Comparison of ENCODE assay signal across 6 cellular contexts in the genomic region with DNA sequence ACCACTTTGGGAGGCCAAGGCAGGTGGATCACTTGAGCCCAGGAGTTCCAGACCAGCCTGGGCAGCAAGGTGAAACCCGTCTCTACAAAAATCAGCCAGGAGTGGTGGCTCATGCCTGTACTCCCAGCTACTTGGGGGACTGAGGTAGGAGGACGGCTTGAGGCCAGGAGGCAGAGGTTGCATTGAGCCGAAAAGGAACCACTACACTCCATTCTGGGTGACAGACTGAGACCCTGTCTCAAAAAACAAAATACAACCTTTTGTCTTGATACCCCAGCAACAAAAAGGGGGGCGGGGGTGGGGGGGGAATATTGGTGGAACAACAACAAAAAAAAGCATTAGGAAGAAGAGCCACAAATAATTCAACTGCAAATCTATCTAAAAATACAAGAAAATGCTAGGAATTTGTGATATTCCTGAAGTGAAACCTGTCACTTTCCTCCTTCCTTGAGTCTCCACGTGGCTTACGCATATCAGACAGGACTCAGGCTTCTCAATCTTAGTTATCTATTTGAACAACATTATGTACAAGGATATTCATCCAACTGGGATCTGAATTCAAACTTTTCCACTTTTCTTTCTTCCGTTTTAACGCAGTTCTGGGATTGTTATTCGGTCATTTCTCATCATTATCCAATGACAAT. TPM values are rescaled to one million over a fixed set of nuclear protein-coding genes. Genes with fewer than 3 reads are reported as not detected.
DNase-seq lines count a peak whose midpoint lies in the region; ATAC-seq and TF ChIP-seq lines count a peak whose summit lies in the region.

No MANE protein-coding gene starts in this region.

- peak overlapping the region; percentile 96 for H3K27ac ChIP-seq in left ventricle myocardium inferior (replicated peaks)
- H3K27ac ChIP-seq in esophagus squamous epithelium, result peak overlapping the region; percentile 96 to 99 (median 98)
- peak overlapping the region; percentile 97 to 99 for H3K27ac ChIP-seq in testis

- TF ChIP-seq CTCF in left ventricle myocardium inferior (IDR thresholded peaks at IDR 0.05; ENCODE audit: borderline replicate concordance), result no peak
- no peak for TF ChIP-seq CTCF in esophagus squamous epithelium (IDR thresholded peaks at IDR 0.05)
- no peak for TF ChIP-seq CTCF in testis (IDR thresholded peaks at IDR 0.05)

- TF ChIP-seq POLR2A in esophagus squamous epithelium (IDR thresholded peaks at IDR 0.05) (no peak), testis (IDR thresholded peaks at IDR 0.05) (no peak)

- peaks cover 22% of the 10 kb centered on the region for H3K4me1 ChIP-seq in left ventricle myocardium inferior
- peaks cover 5 to 25% (median 11%) of the 10 kb centered on the region in 3 donors for H3K4me1 ChIP-seq in esophagus squamous epithelium
- H3K4me1 ChIP-seq in testis, result peaks cover 8% of the 10 kb centered on the region

- no peaks in the 10 kb centered on the region for H3K27me3 ChIP-seq in left ventricle myocardium inferior (ENCODE audit: low read depth)
- no peaks in the 10 kb centered on the region for H3K27me3 ChIP-seq in esophagus squamous epithelium
- no peaks in the 10 kb centered on the region for H3K27me3 ChIP-seq in testis

- H3K9me3 ChIP-seq in left ventricle myocardium inferior (replicated peaks) (no peaks in the 10 kb centered on the region), esophagus squamous epithelium (no peaks in the 10 kb centered on the region), testis (no peaks in the 10 kb centered on the region)

- intact Hi-C loops in left ventricle myocardium inferior (cut with micrococcal nuclease), result no loop called here
- intact Hi-C loops in Right ventricle myocardium superior (cut with DNase I), result no loop called here
- intact Hi-C loops in esophagus squamous epithelium (cut with DNase I), result no loop called here
- intact Hi-C loops in testis (cut with DNase I; ENCODE audit: low total_unique reads), result no loop called here

- DNase-seq in left ventricle myocardium inferior (no peak), Right ventricle myocardium superior (no peak), esophagus squamous epithelium (lab: John Stamatoyannopoulos, UW) (no peak), testis (no peak)
- no peak for DNase-seq in stimulated activated CD4-positive, alpha-beta T cell treated with anti-CD3 and anti-CD28 coated beads, Interleukin-12 subunit alpha, Interleukin-12 subunit beta, amount 100 ng/mL, for 4 hours
- DNase-seq in activated effector memory CD4-positive, alpha-beta T cell treated with anti-CD3 and anti-CD28 coated beads, Interleukin-2, amount 50 U/mL, for 16 hours, result no peak

- peaks cover 6% of the 10 kb centered on the region for H3K36me3 ChIP-seq in left ventricle myocardium inferior
- peaks cover 0 to 7% (median 0%) of the 10 kb centered on the region in 3 donors for H3K36me3 ChIP-seq in esophagus squamous epithelium
- no peaks in the 10 kb centered on the region for H3K36me3 ChIP-seq in testis (ENCODE audit: low read depth, missing control alignments)

- H3K4me3 ChIP-seq in left ventricle myocardium inferior (peak overlapping the region; percentile 81), esophagus squamous epithelium (peak overlapping the region; percentile 81 to 95 (median 84)), testis (peak overlapping the region; percentile 78 to 82)

- no peak for ATAC-seq in Right ventricle myocardium superior (ENCODE audit: poor library complexity)

- 24 to 25% methylated on average over 9 of the region's 9 CpGs for WGBS in esophagus squamous epithelium, 2 donors
- WGBS in testis, 2 donors, result 18 to 20% methylated on average over 8 to 9 of the region's 9 CpGs

RNA-seq across cellular contexts. Expression of a gene that starts 1.2 kb away (rescaled TPM):
- total RNA-seq in left ventricle myocardium inferior (63.1 TPM), Right ventricle myocardium superior (48.9 TPM), esophagus squamous epithelium (10 to 100 TPM; 21.7 to 37.6 (median 29.3) TPM), testis (10 to 100 TPM; 92.0 to 93.9 TPM)
- polyA plus RNA-seq in testis (ENCODE audit: insufficient read depth, low read depth, low replicate concordance), result 54.6 TPM

RNA-seq across cellular contexts. Expression of a gene that starts 5.0 kb away (rescaled TPM):
- total RNA-seq in left ventricle myocardium inferior, result not detected
- not detected for total RNA-seq in Right ventricle myocardium superior
- total RNA-seq in esophagus squamous epithelium, result not detected
- 1 to 10 TPM; 1.8 to 3.1 TPM for total RNA-seq in testis
- polyA plus RNA-seq in testis (ENCODE audit: insufficient read depth, low read depth, low replicate concordance), result 2.1 TPM

RNA-seq across cellular contexts. Expression of a gene that starts 25.5 kb away (rescaled TPM):
- total RNA-seq in left ventricle myocardium inferior, result not detected
- total RNA-seq in Right ventricle myocardium superior, result not detected
- total RNA-seq in esophagus squamous epithelium, result not detected
- total RNA-seq in testis, result under 1 TPM; 0.24 to 0.25 TPM
- polyA plus RNA-seq in testis (ENCODE audit: insufficient read depth, low read depth, low replicate concordance), result 0.12 TPM

RNA-seq across cellular contexts. Expression of a gene that starts 30.0 kb away (rescaled TPM):
- total RNA-seq in left ventricle myocardium inferior (0.93 TPM), Right ventricle myocardium superior (0.56 TPM), esophagus squamous epithelium (under 1 TPM in 2 of 4 donors, not detected in 2; 0.09 to 0.48 TPM), testis (10 to 100 TPM in 1 of 2 donors, 1 to 10 TPM in 1; 8.3 to 18.0 TPM)
- polyA plus RNA-seq in testis (ENCODE audit: insufficient read depth, low read depth, low replicate concordance), result 9.3 TPM

RNA-seq across cellular contexts. Expression of a gene that starts 50.1 kb away (rescaled TPM):
- total RNA-seq in left ventricle myocardium inferior, result 4.2 TPM
- 4.1 TPM for total RNA-seq in Right ventricle myocardium superior
- 10 to 100 TPM in 2 of 4 donors, 1 to 10 TPM in 2; 4.5 to 20.4 (median 11.3) TPM for total RNA-seq in esophagus squamous epithelium
- total RNA-seq in testis, result 10 to 100 TPM; 24.8 to 29.2 TPM
- 111 TPM for polyA plus RNA-seq in testis (ENCODE audit: insufficient read depth, low read depth, low replicate concordance)
